ENCODE assay signal across 15 cellular contexts in genomic region chr7:2111568-2111967, GRCh38.
DNase-seq lines count a peak whose midpoint lies in the region; ATAC-seq and TF ChIP-seq lines count a peak whose summit lies in the region.
"Had no signal": no experiment of that assay in that cellular context is flagged by ENCODE, and none has a peak within 500 bp of the region (broad histone marks: within the 10 kb centered on the region; RNA-seq: fewer than 3 reads in every experiment).

No MANE protein-coding gene starts in this region.

- H3K9me3 ChIP-seq in CD8-positive, alpha-beta memory T cell (ENCODE audit: low read length), result no peaks in the 10 kb centered on the region
- H3K9me3 ChIP-seq in Panc1 (ENCODE audit: control insufficient read depth, insufficient read depth, low read depth, low read length) (no peaks in the 10 kb centered on the region), osteoblast (ENCODE audit: low read depth, low read length) (no peaks in the 10 kb centered on the region), tibial artery (no peaks in the 10 kb centered on the region)
- H3K9me3 ChIP-seq: testis had no signal

- H3K27ac ChIP-seq in CD8-positive, alpha-beta memory T cell (ENCODE audit: low read depth, low read length), result no peak overlapping the region
- H3K27ac ChIP-seq in Panc1 (ENCODE audit: low read length) (peak overlapping the region; percentile 69), osteoblast (ENCODE audit: low read depth, low read length) (no peak overlapping the region), tibial artery (no peak overlapping the region)
- H3K27ac ChIP-seq: epithelial cell of prostate, testis had no signal

- CTCF ChIA-PET in CD8-positive, alpha-beta memory T cell (lab: Charles Lee), result no interaction called here
- CTCF ChIA-PET in Panc1 (lab: Charles Lee), result no interaction called here

- no TSS peak for BruUV-seq in Panc1 (replicated peaks; lab: Mats Ljungman, UMichigan)

- peaks cover 1% of the 10 kb centered on the region for H4K20me1 ChIP-seq in osteoblast (ENCODE audit: insufficient read depth, low read length)

- H3K4me2 ChIP-seq in osteoblast (ENCODE audit: insufficient read depth, low read length), result no peak overlapping the region

- H3K79me2 ChIP-seq in osteoblast (ENCODE audit: insufficient read depth, low read length), result peaks cover 17% of the 10 kb centered on the region

- peaks cover 21 to 40% (median 32%) of the 10 kb centered on the region in 3 donors for H3K4me1 Mint-ChIP-seq in CD8-positive, alpha-beta memory T cell
- peaks cover 31% of the 10 kb centered on the region for H3K4me1 Mint-ChIP-seq in central memory CD8-positive, alpha-beta T cell
- peaks cover 60% of the 10 kb centered on the region for H3K4me1 Mint-ChIP-seq in nephron

- peak overlapping the region in 4 of 8 donors; percentile 38 to 93 (median 64) for H3K27ac Mint-ChIP-seq in CD8-positive, alpha-beta memory T cell
- peak overlapping the region; percentile 54 for H3K27ac Mint-ChIP-seq in central memory CD8-positive, alpha-beta T cell (ENCODE audit: low read depth)
- H3K27ac Mint-ChIP-seq in nephron, result peak overlapping the region; percentile 76 to 92 (median 86)
- H3K27ac Mint-ChIP-seq: activated CD4-positive, alpha-beta T cell treated with anti-CD3 and anti-CD28 coated beads, Interleukin-2, amount 10 ng/mL, durations not matched to agents 24 days and 14 days had no signal

- in situ Hi-C loops in Panc1 (cut with HindIII; ENCODE audit: low pct_unique_long_range_greater_than_20kb, low sequenced_read_pairs), result no loop called here

- H3K4me3 Mint-ChIP-seq in CD8-positive, alpha-beta memory T cell, result peak overlapping the region; percentile 64 to 87 (median 75)
- H3K4me3 Mint-ChIP-seq in central memory CD8-positive, alpha-beta T cell, result peak overlapping the region; percentile 70
- no peak overlapping the region for H3K4me3 Mint-ChIP-seq in nephron

- intact Hi-C loops in Panc1 (cut with micrococcal nuclease; ENCODE audit: unreplicated experiment), result no loop called here
- intact Hi-C loops in tibial artery (cut with DNase I; ENCODE audit: low total_unique reads), result loop anchor here (5.0 kb wide), 1 partner anchor 96 kb away; no protein-coding TSS in a partner anchor

- H3K27me3 ChIP-seq in CD8-positive, alpha-beta memory T cell (ENCODE audit: insufficient read depth, low read length, poor library complexity, severe bottlenecking), result no peaks in the 10 kb centered on the region
- no peaks in the 10 kb centered on the region for H3K27me3 ChIP-seq in Panc1 (ENCODE audit: control insufficient read depth, insufficient read depth, low read length)
- H3K27me3 ChIP-seq in osteoblast (ENCODE audit: insufficient read depth, low read length), result no peaks in the 10 kb centered on the region
- H3K27me3 ChIP-seq in tibial artery, result no peaks in the 10 kb centered on the region
- H3K27me3 ChIP-seq: testis had no signal

- no peak overlapping the region for H2AFZ ChIP-seq in osteoblast (ENCODE audit: low read length)

- no peaks in the 10 kb centered on the region for H3K36me3 ChIP-seq in CD8-positive, alpha-beta memory T cell (ENCODE audit: insufficient read depth, low read length)
- H3K36me3 ChIP-seq in Panc1 (ENCODE audit: control insufficient read depth, insufficient read depth, low read length) (no peaks in the 10 kb centered on the region), osteoblast (ENCODE audit: insufficient read depth, low read length) (no peaks in the 10 kb centered on the region), tibial artery (no peaks in the 10 kb centered on the region)

- H3K27me3 Mint-ChIP-seq in CD8-positive, alpha-beta memory T cell, result no peaks in the 10 kb centered on the region
- H3K27me3 Mint-ChIP-seq in central memory CD8-positive, alpha-beta T cell, result no peaks in the 10 kb centered on the region
- H3K27me3 Mint-ChIP-seq in nephron (ENCODE audit: low read depth), result peaks cover 8% of the 10 kb centered on the region
- H3K27me3 Mint-ChIP-seq: activated CD4-positive, alpha-beta T cell treated with anti-CD3 and anti-CD28 coated beads, Interleukin-2, amount 10 ng/mL, durations not matched to agents 24 days and 14 days had no signal

- POLR2A ChIA-PET in CD8-positive, alpha-beta memory T cell (lab: Charles Lee), result no interaction called here
- POLR2A ChIA-PET in Panc1 (lab: Charles Lee), result interaction anchor here (0.6 kb wide), 1 partner anchor 172 kb away, joined by 4 read pairs; no protein-coding TSS in a partner anchor

- peaks cover 7% of the 10 kb centered on the region for H3K4me1 ChIP-seq in CD8-positive, alpha-beta memory T cell (ENCODE audit: insufficient read depth, low read length)
- H3K4me1 ChIP-seq in Panc1 (ENCODE audit: control insufficient read depth, insufficient read depth, low read length), result peaks cover 33% of the 10 kb centered on the region
- H3K4me1 ChIP-seq in osteoblast (ENCODE audit: insufficient read depth, low read length), result peaks cover 32% of the 10 kb centered on the region
- H3K4me1 ChIP-seq in tibial artery, result peaks cover 7 to 35% (median 25%) of the 10 kb centered on the region in 4 donors

- H3K4me3 ChIP-seq in CD8-positive, alpha-beta memory T cell (ENCODE audit: low read length), result no peak overlapping the region
- H3K4me3 ChIP-seq in Panc1 (ENCODE audit: low read depth in 2 of 2, low read length in 2 of 2) (peak overlapping the region; percentile 13 to 36; a peak in 2 of 4 replicates), osteoblast (ENCODE audit: insufficient read depth, low read length) (no peak overlapping the region), tibial artery (no peak overlapping the region)
- H3K4me3 ChIP-seq: testis had no signal

- TF ChIP-seq CTCF in Panc1 (IDR thresholded peaks at IDR 0.05), result no peak
- TF ChIP-seq CTCF in nephron (IDR thresholded peaks at IDR 0.05; ENCODE audit: unreplicated experiment in 3 of 3), result no peak
- no peak for TF ChIP-seq CTCF in osteoblast (IDR thresholded peaks at IDR 0.05; ENCODE audit: extremely low read depth, low read depth, low read length)
- TF ChIP-seq CTCF in tibial artery (IDR thresholded peaks at IDR 0.05), result no peak

- H3K36me3 Mint-ChIP-seq in CD8-positive, alpha-beta memory T cell, result peaks cover 0 to 3% (median 2%) of the 10 kb centered on the region in 3 donors
- H3K36me3 Mint-ChIP-seq in central memory CD8-positive, alpha-beta T cell (ENCODE audit: insufficient read depth), result peaks cover 2% of the 10 kb centered on the region
- H3K36me3 Mint-ChIP-seq in nephron (ENCODE audit: low read depth), result peaks cover 35% of the 10 kb centered on the region

- DNase-seq in CD8-positive, alpha-beta memory T cell, result no peak
- DNase-seq in Panc1 (ENCODE audit: low read depth, low spot score) (no peak), osteoblast (ENCODE audit: insufficient read length, low spot score, missing footprints) (no peak), tibial artery (no peak), DMS53 (lab: John Stamatoyannopoulos, UW) (no peak)
- no peak for DNase-seq in central memory CD8-positive, alpha-beta T cell (ENCODE audit: low spot score in 2 of 2)
- DNase-seq: activated CD4-positive, alpha-beta T cell treated with anti-CD3 and anti-CD28 coated beads, Interleukin-2, amount 10 ng/mL, durations not matched to agents 24 days and 14 days; amygdala; NCI-H187 treated with DMSO at 0.1 percent for 48 hours; SIG-M5; T-helper 9 cell; testis had no signal

- no peaks in the 10 kb centered on the region for H3K9me3 Mint-ChIP-seq in CD8-positive, alpha-beta memory T cell
- no peaks in the 10 kb centered on the region for H3K9me3 Mint-ChIP-seq in central memory CD8-positive, alpha-beta T cell
- H3K9me3 Mint-ChIP-seq in nephron, result no peaks in the 10 kb centered on the region
- H3K9me3 Mint-ChIP-seq: activated CD4-positive, alpha-beta T cell treated with anti-CD3 and anti-CD28 coated beads, Interleukin-2, amount 10 ng/mL, durations not matched to agents 24 days and 14 days had no signal

- ATAC-seq in Panc1, result no peak
- ATAC-seq in central memory CD8-positive, alpha-beta T cell (replicated peaks; ENCODE audit: extremely low read depth, poor library complexity, severe bottlenecking), result no peak
- no peak for ATAC-seq in HG03135 (IDR thresholded peaks at IDR 0.05; ENCODE audit: unreplicated experiment)

Comparison
In these comparisons a context has a peak if more than half of its experiments do, and no peak if none do; other contexts are left out.
1. H3K4me3 ChIP-seq: peak in Panc1 (2 of 2); none in CD8-positive, alpha-beta memory T cell (single experiment), osteoblast (single experiment) and tibial artery (0 of 2).
2. H3K4me3 Mint-ChIP-seq: peak in CD8-positive, alpha-beta memory T cell (7 of 7) and central memory CD8-positive, alpha-beta T cell (single experiment); none in nephron (0 of 3).